ENCODE assay signal across 8 cellular contexts in genomic region chr22:40857309-40857851, GRCh38. TPM values are rescaled to one million over a fixed set of nuclear protein-coding genes. Genes with fewer than 3 reads are reported as not detected.
DNase-seq lines count a peak whose midpoint lies in the region; ATAC-seq and TF ChIP-seq lines count a peak whose summit lies in the region.

No MANE protein-coding gene starts in this region.

- H3K27ac ChIP-seq in sigmoid colon, result peak overlapping the region; percentile 93 to 99 (median 96)

- intact Hi-C loops in sigmoid colon (cut with DNase I), result loop anchor here (2.0 to 10.0 kb wide), 3 partner anchors 40 to 767 kb away; partner anchors contain the start of genes DESI1, RBX1, SLC25A17 and XRCC6

- no peaks in the 10 kb centered on the region for H3K27me3 Mint-ChIP-seq in T-helper 1 cell treated with Interleukin-12 subunit alpha and Interleukin-12 subunit beta and Interleukin-4 antibody, amounts not matched to agents 30 μg/mL and 1 μg/mL, for 36 hours (ENCODE audit: low read depth)

- DNase-seq in fibroblast of pulmonary artery (ENCODE audit: low read depth) (peak; percentile 22), sigmoid colon (no peak), iPS-NIHi7 (ENCODE audit: extremely low spot score) (no peak), NCI-H446 (lab: John Stamatoyannopoulos, UW) (no peak)
- no peak for DNase-seq in stimulated activated CD4-positive, alpha-beta T cell treated with anti-CD3 and anti-CD28 coated beads, Interleukin-4, amount 100 ng/mL, for 4 hours

- H3K36me3 ChIP-seq in sigmoid colon, result peaks cover 0 to 17% (median 0%) of the 10 kb centered on the region in 4 donors

- peak overlapping the region; percentile 95 for H3K4me3 Mint-ChIP-seq in T-helper 1 cell treated with Interleukin-12 subunit alpha and Interleukin-12 subunit beta and Interleukin-4 antibody, amounts not matched to agents 30 μg/mL and 1 μg/mL, for 36 hours

- peak overlapping the region; percentile 98 for H3K4me3 ChIP-seq in fibroblast of pulmonary artery (replicated peaks; ENCODE audit: low read depth, low read length)
- H3K4me3 ChIP-seq in sigmoid colon, result peak overlapping the region; percentile 78 to 96 (median 84)

- peak overlapping the region; percentile 100 for H3K27ac Mint-ChIP-seq in T-helper 1 cell treated with Interleukin-12 subunit alpha and Interleukin-12 subunit beta and Interleukin-4 antibody, amounts not matched to agents 30 μg/mL and 1 μg/mL, for 36 hours

- ATAC-seq in GM21360 (IDR thresholded peaks at IDR 0.05; ENCODE audit: unreplicated experiment), result peak; percentile 14
- no peak for ATAC-seq in GM18907 (IDR thresholded peaks at IDR 0.05; ENCODE audit: unreplicated experiment)

- H3K27me3 ChIP-seq in sigmoid colon, result no peaks in the 10 kb centered on the region

- TF ChIP-seq CTCF in fibroblast of pulmonary artery (IDR thresholded peaks at IDR 0.05; ENCODE audit: low read length, missing control alignments), result no peak
- no peak for TF ChIP-seq CTCF in sigmoid colon (IDR thresholded peaks at IDR 0.05)

- TF ChIP-seq POLR2A in sigmoid colon (IDR thresholded peaks at IDR 0.05), result no peak

- no peaks in the 10 kb centered on the region for H3K9me3 Mint-ChIP-seq in T-helper 1 cell treated with Interleukin-12 subunit alpha and Interleukin-12 subunit beta and Interleukin-4 antibody, amounts not matched to agents 30 μg/mL and 1 μg/mL, for 36 hours

- WGBS in sigmoid colon, 2 donors, result 2 to 5% methylated on average over 18 of the region's 18 CpGs

- H3K9me3 ChIP-seq in sigmoid colon, result no peaks in the 10 kb centered on the region

- H3K36me3 Mint-ChIP-seq in T-helper 1 cell treated with Interleukin-12 subunit alpha and Interleukin-12 subunit beta and Interleukin-4 antibody, amounts not matched to agents 30 μg/mL and 1 μg/mL, for 36 hours (ENCODE audit: low read depth), result peaks cover 3% of the 10 kb centered on the region

- peaks cover 0 to 47% (median 47%) of the 10 kb centered on the region in 4 donors for H3K4me1 ChIP-seq in sigmoid colon

- peaks cover 36% of the 10 kb centered on the region for H3K4me1 Mint-ChIP-seq in T-helper 1 cell treated with Interleukin-12 subunit alpha and Interleukin-12 subunit beta and Interleukin-4 antibody, amounts not matched to agents 30 μg/mL and 1 μg/mL, for 36 hours (ENCODE audit: low read depth)

- TF ChIP-seq EP300 in sigmoid colon (IDR thresholded peaks at IDR 0.05), result no peak

RNA-seq across cellular contexts. Expression of gene XPNPEP3, which starts 0.4 kb away (rescaled TPM):
- total RNA-seq in sigmoid colon, result 10 to 100 TPM in 3 of 4 donors, 1 to 10 TPM in 1; 9.6 to 13.6 (median 11.9) TPM
- polyA plus RNA-seq in sigmoid colon, result 1 to 10 TPM; 3.9 to 6.6 (median 6.2) TPM

RNA-seq across cellular contexts. Expression of gene ST13, which starts 0.9 kb away (rescaled TPM):
- 100 to 1,000 TPM; 171 to 213 (median 198) TPM for total RNA-seq in sigmoid colon
- 100 to 1,000 TPM in 2 of 3 donors, 10 to 100 TPM in 1; 76.1 to 210 (median 119) TPM for polyA plus RNA-seq in sigmoid colon

RNA-seq across cellular contexts. Expression of gene DNAJB7, which starts 4.5 kb away (rescaled TPM):
- total RNA-seq in sigmoid colon, result not detected
- polyA plus RNA-seq in sigmoid colon, result under 1 TPM in 2 of 3 donors, not detected in 1; 0.07 to 0.60 TPM

RNA-seq across cellular contexts. Expression of gene SLC25A17, which starts 38.2 kb away (rescaled TPM):
- 10 to 100 TPM; 10.2 to 14.7 (median 11.1) TPM for total RNA-seq in sigmoid colon
- polyA plus RNA-seq in sigmoid colon, result 10 to 100 TPM in 1 of 3 donors, 1 to 10 TPM in 2; 6.2 to 12.6 (median 9.0) TPM
